Comparison of ENCODE assay signal across 8 cellular contexts in the genomic region with DNA sequence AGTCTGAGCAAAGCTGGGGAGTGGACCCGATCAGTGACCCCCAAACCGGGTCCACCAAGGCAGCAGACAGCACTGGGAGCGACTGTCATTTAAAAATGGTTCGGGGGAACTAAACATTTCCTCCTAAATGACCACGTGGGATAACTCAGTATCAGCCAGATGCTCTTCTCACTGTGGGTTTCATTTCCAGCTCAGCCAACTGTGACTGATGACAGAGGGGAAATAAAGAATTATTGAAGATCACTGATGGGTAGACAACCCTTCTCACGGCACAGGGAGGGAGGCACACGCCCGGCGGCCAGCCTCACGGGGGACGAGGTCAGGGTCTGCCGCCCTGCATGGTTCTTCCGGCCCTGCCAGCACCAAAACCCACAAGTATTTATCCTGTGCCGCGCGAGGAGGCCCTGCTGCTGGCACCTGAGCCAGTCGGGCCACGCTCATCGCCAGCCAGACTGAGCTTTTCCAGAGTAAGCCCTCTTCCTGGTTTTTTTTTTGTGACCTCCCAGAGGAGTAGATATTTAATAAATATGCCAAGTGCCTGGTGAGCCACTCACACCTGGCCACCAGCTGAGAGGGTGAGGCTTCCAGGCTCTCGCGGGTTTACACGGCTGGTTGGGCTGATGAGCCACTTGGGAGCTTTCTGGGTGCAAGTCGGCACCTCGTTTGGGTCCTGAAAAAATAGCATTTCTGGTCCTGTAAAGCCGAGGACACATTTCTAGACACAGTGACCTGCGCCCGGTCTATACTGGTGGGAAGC. TPM values are rescaled to one million over a fixed set of nuclear protein-coding genes. Genes with fewer than 3 reads are reported as not detected.
A peak's percentile ranks its signal among the peaks of the same experiment; 100 is the strongest.
DNase-seq lines count a peak whose midpoint lies in the region; ATAC-seq and TF ChIP-seq lines count a peak whose summit lies in the region.
"Had no signal": no experiment of that assay in that cellular context is flagged by ENCODE, and none has a peak within 500 bp of the region (broad histone marks: within the 10 kb centered on the region; RNA-seq: fewer than 3 reads in every experiment).

No MANE protein-coding gene starts in this region.

- peaks cover 26% of the 10 kb centered on the region for H3K27me3 Mint-ChIP-seq in glutamatergic neuron (ENCODE audit: unreplicated experiment)

- H3K36me3 ChIP-seq in H7 (replicated peaks; ENCODE audit: control insufficient read depth, insufficient read depth, low read length), result no peaks in the 10 kb centered on the region

- peaks cover 3% of the 10 kb centered on the region for H3K27me3 ChIP-seq in H7 (ENCODE audit: control insufficient read depth, insufficient read depth, low read length)

- DNase-seq in H7 (peak; percentile 56), NCI-H2171 (lab: John Stamatoyannopoulos, UW) (peak; percentile 90), glutamatergic neuron (no peak), NK-92 (lab: John Stamatoyannopoulos, UW; ENCODE audit: unreplicated experiment) (no peak), posterior vena cava (ENCODE audit: low spot score) (no peak), GM19240 (ENCODE audit: insufficient read length, low spot score) (no peak)

- TF ChIP-seq CTCF in glutamatergic neuron (IDR thresholded peaks at IDR 0.05; ENCODE audit: partially characterized antibody, unreplicated experiment), result no peak

- intact Hi-C loops in posterior vena cava (cut with DNase I), result loop anchor here in 1 of 2 donors (2.0 kb wide), 1 partner anchor 29 kb away; no protein-coding TSS in a partner anchor

- H3K4me3 Mint-ChIP-seq in glutamatergic neuron (ENCODE audit: unreplicated experiment), result peak overlapping the region; percentile 53

- H3K4me1 Mint-ChIP-seq in glutamatergic neuron (ENCODE audit: low read depth, unreplicated experiment), result peaks cover 47% of the 10 kb centered on the region

- H3K27ac Mint-ChIP-seq in glutamatergic neuron (ENCODE audit: unreplicated experiment), result peak overlapping the region; percentile 80

- H3K9me3 Mint-ChIP-seq in glutamatergic neuron (ENCODE audit: unreplicated experiment), result peaks cover 17% of the 10 kb centered on the region

- no peaks in the 10 kb centered on the region for H3K36me3 Mint-ChIP-seq in glutamatergic neuron (ENCODE audit: unreplicated experiment)

- H3K4me3 ChIP-seq in H7 (ENCODE audit: insufficient read depth, low read depth, low read length), result no peak overlapping the region
- H3K4me3 ChIP-seq: skin epidermis had no signal

- peak; percentile 68 for ATAC-seq in GM18498 (IDR thresholded peaks at IDR 0.05; ENCODE audit: unreplicated experiment)

RNA-seq across cellular contexts. Expression of gene MELTF, which starts 6.2 kb away (rescaled TPM):
- total RNA-seq in H7 (2014; rRNA removed; shearing (Covaris generic)), result 3.5 and 4.8 TPM in 2 replicates
- total RNA-seq in glutamatergic neuron (ENCODE audit: unreplicated experiment), result 31.8 TPM
- 10 to 100 TPM; 12.1 to 19.9 TPM for total RNA-seq in posterior vena cava

RNA-seq across cellular contexts. Expression of gene PIGZ, which starts 54.8 kb away (rescaled TPM):
- total RNA-seq in H7 (2014; rRNA removed; shearing (Covaris generic)), result 0.55 and 1.2 TPM in 2 replicates
- total RNA-seq in glutamatergic neuron (ENCODE audit: unreplicated experiment) (4.7 TPM), posterior vena cava (1 to 10 TPM; 3.4 to 6.4 TPM)

Comparison
In these comparisons a context has a peak if more than half of its experiments do, and no peak if none do; other contexts are left out.
1. DNase-seq: peak in H7 (single experiment) and NCI-H2171 (single experiment); none in glutamatergic neuron (single experiment), NK-92 (single experiment), posterior vena cava (single experiment) and GM19240 (single experiment).